Comparison of ENCODE assay signal across 11 cellular contexts in genomic region chr3:61236556-61236955, GRCh38. TPM values are rescaled to one million over a fixed set of nuclear protein-coding genes. Genes with fewer than 3 reads are reported as not detected.
DNase-seq lines count a peak whose midpoint lies in the region; ATAC-seq, FAIRE-seq and TF ChIP-seq lines count a peak whose summit lies in the region.
"Had no signal": no experiment of that assay in that cellular context is flagged by ENCODE, and none has a peak within 500 bp of the region (broad histone marks: within the 10 kb centered on the region; RNA-seq: fewer than 3 reads in every experiment).

No MANE protein-coding gene starts in this region.

- 0 out of 4 replicates have a peak, but pooled peaks have one; percentile 16 to 29 for TF ChIP-seq EP300 in GM12878 (IDR thresholded peaks at IDR 0.05; ENCODE audit: borderline replicate concordance in 1 of 2, control insufficient read depth in 1 of 2, low read depth in 2 of 2, low read length in 2 of 2)

- no peak for TF ChIP-seq RAD21 in GM12878 (IDR thresholded peaks at IDR 0.05; ENCODE audit: insufficient read depth, low read depth, low read length)

- no TSS peak for BruUV-seq in GM12878 (replicated peaks; lab: Mats Ljungman, UMichigan)

- peaks cover under 1% of the 10 kb centered on the region for H3K36me3 Mint-ChIP-seq in type B pancreatic cell
- H3K36me3 Mint-ChIP-seq: CD8-positive, alpha-beta memory T cell had no signal

- intact Hi-C loops in GM12878 (cut with micrococcal nuclease; ENCODE audit: unreplicated experiment) = no loop called here
- intact Hi-C loops in vagina (cut with DNase I) = no loop called here
- intact Hi-C loops in testis (cut with DNase I; ENCODE audit: low total_unique reads) = no loop called here

- H3K9me3 ChIP-seq in GM12878 (replicated peaks; ENCODE audit: control insufficient read depth, insufficient read depth, low read length) (no peaks in the 10 kb centered on the region), vagina (no peaks in the 10 kb centered on the region), testis (no peaks in the 10 kb centered on the region)
- H3K9me3 ChIP-seq: sigmoid colon had no signal

- H3K27ac ChIP-seq in GM12878 (ENCODE audit: control insufficient read depth, insufficient read depth) (peak overlapping the region; percentile 72), vagina (no peak overlapping the region), testis (no peak overlapping the region)
- H3K27ac ChIP-seq: sigmoid colon had no signal

- H3K27me3 ChIP-seq in GM12878 (replicated peaks in 1 of 2; ENCODE audit: control insufficient read depth in 2 of 2, insufficient read depth in 2 of 2, low read length in 1 of 2) (no peaks in the 10 kb centered on the region), vagina (no peaks in the 10 kb centered on the region), testis (no peaks in the 10 kb centered on the region)
- H3K27me3 ChIP-seq: sigmoid colon had no signal

- CTCF ChIA-PET in GM12878 (lab: Yijun Ruan, JAX) = interaction anchor here (0.6 to 1.6 kb wide), 4 partner anchors 9 to 729 kb away, joined by 3 to 5 read pairs (median 4); no protein-coding TSS in a partner anchor

- no peak overlapping the region for H3K27ac Mint-ChIP-seq in type B pancreatic cell

- no peak overlapping the region for H3K4me3 Mint-ChIP-seq in type B pancreatic cell
- H3K4me3 Mint-ChIP-seq: CD8-positive, alpha-beta memory T cell had no signal

- H3K4me2 ChIP-seq in GM12878 (ENCODE audit: control insufficient read depth, insufficient read depth) = peak overlapping the region; percentile 80

- H3K36me3 ChIP-seq in GM12878 (ENCODE audit: control insufficient read depth in 2 of 2, insufficient read depth in 2 of 2, low read length in 1 of 2) (no peaks in the 10 kb centered on the region), vagina (no peaks in the 10 kb centered on the region), testis (ENCODE audit: low read depth, missing control alignments) (no peaks in the 10 kb centered on the region)
- H3K36me3 ChIP-seq: sigmoid colon had no signal

- H3K9ac ChIP-seq in GM12878 (ENCODE audit: control insufficient read depth, insufficient read depth, low read length) = peak overlapping the region; percentile 30; the same call in 1 of the 2 replicates

- RAD21 ChIA-PET in GM12878 (lab: Charles Lee; ENCODE audit: unreplicated experiment) = interaction anchor here (1.1 to 2.6 kb wide), 5 partner anchors 13 to 134 kb away, joined by 3 to 14 read pairs (median 7); partner anchors contain the start of gene FHIT

- no peak for TF ChIP-seq CTCF in GM12878 (IDR thresholded peaks at IDR 0.05 in 2 of 3, conservative IDR thresholded peaks at IDR 0.05 in 1 of 3; ENCODE audit: control insufficient read depth in 2 of 3, extremely low read depth in 1 of 3, insufficient read depth in 1 of 3, low read depth in 3 of 3, low read length in 3 of 3)
- no peak for TF ChIP-seq CTCF in vagina (IDR thresholded peaks at IDR 0.05)
- no peak for TF ChIP-seq CTCF in testis (IDR thresholded peaks at IDR 0.05)
- TF ChIP-seq CTCF in type B pancreatic cell (conservative IDR thresholded peaks at IDR 0.05) = no peak

- H3K4me3 ChIP-seq in GM12878 (no peak overlapping the region), vagina (no peak overlapping the region), testis (no peak overlapping the region)
- H3K4me3 ChIP-seq: sigmoid colon had no signal

- SMC1A ChIA-PET in GM12878 (lab: Charles Lee; ENCODE audit: uncharacterized antibody, unreplicated experiment) = interaction anchor here (0.7 to 5.6 kb wide), 9 partner anchors 9 to 874 kb away, joined by 3 to 43 read pairs (median 4); no protein-coding TSS in a partner anchor

- ATAC-seq in GM19452 (IDR thresholded peaks at IDR 0.05; ENCODE audit: unreplicated experiment) (peak; percentile 89), HG03045 (IDR thresholded peaks at IDR 0.05; ENCODE audit: unreplicated experiment) (peak; percentile 95), GM12878 (peak; percentile 93)

- TF ChIP-seq POLR2A in GM12892 (IDR thresholded peaks at IDR 0.05; ENCODE audit: low read depth, low read length) (no peak), GM12878 (IDR thresholded peaks at IDR 0.05; ENCODE audit: low read depth, low read length) (peak; percentile 64), vagina (IDR thresholded peaks at IDR 0.05) (no peak), testis (IDR thresholded peaks at IDR 0.05) (no peak)

- in situ Hi-C loops in GM12878 (cut with MboI) = no loop called here

- peak overlapping the region; percentile 81 for H2AFZ ChIP-seq in GM12878 (ENCODE audit: control insufficient read depth, low read depth, low read length)

- POLR2A ChIA-PET in GM12878 (lab: Charles Lee) = interaction anchor here (0.6 to 1.3 kb wide), 4 partner anchors 13 to 52 kb away, joined by 3 to 4 read pairs (median 3); no protein-coding TSS in a partner anchor

- H3K4me1 ChIP-seq in GM12878 (ENCODE audit: control insufficient read depth, insufficient read depth, low read length) = peaks cover 31% of the 10 kb centered on the region
- no peaks in the 10 kb centered on the region for H3K4me1 ChIP-seq in vagina
- no peaks in the 10 kb centered on the region for H3K4me1 ChIP-seq in testis
- H3K4me1 ChIP-seq: sigmoid colon had no signal

- no peaks in the 10 kb centered on the region for H3K9me3 Mint-ChIP-seq in type B pancreatic cell
- H3K9me3 Mint-ChIP-seq: CD8-positive, alpha-beta memory T cell had no signal

- H3K4me1 Mint-ChIP-seq in type B pancreatic cell (ENCODE audit: unreplicated experiment) = peaks cover 8% of the 10 kb centered on the region
- H3K4me1 Mint-ChIP-seq: CD8-positive, alpha-beta memory T cell had no signal

- no peaks in the 10 kb centered on the region for H3K27me3 Mint-ChIP-seq in type B pancreatic cell

- no peaks in the 10 kb centered on the region for H4K20me1 ChIP-seq in GM12878 (ENCODE audit: control insufficient read depth, insufficient read depth)

- H3K79me2 ChIP-seq in GM12878 (ENCODE audit: control insufficient read depth, insufficient read depth, low read length) = no peaks in the 10 kb centered on the region; the same call in 1 of the 2 replicates

- DNase-seq in GM12892 (ENCODE audit: insufficient read length) (peak; percentile 13), GM12878 (ENCODE audit: low read depth, low spot score) (peak; percentile 64), OCI-M2 (lab: John Stamatoyannopoulos, UW; ENCODE audit: unreplicated experiment) (no peak), vagina (ENCODE audit: extremely low spot score in 2 of 2) (no peak), testis (no peak), type B pancreatic cell (ENCODE audit: extremely low spot score, unreplicated experiment) (no peak)
- DNase-seq: activated CD4-positive, alpha-beta T cell treated with anti-CD3 and anti-CD28 coated beads, Interleukin-2, amount 50 U/mL, for 4 hours; CD8-positive, alpha-beta memory T cell; sigmoid colon had no signal

- FAIRE-seq in GM12892 (lab: Jason Lieb, UNC) (peak; percentile 91), GM12878 (lab: Jason Lieb, UNC) (peak; percentile 70)

TF ChIP-seq in GM12878, 131 proteins besides CTCF, POLR2A, EP300 and RAD21 (continues in another document):
- TF ChIP-seq FOXM1 (IDR thresholded peaks at IDR 0.05; ENCODE audit: low read depth, low read length) (no peak), PAX5 (IDR thresholded peaks at IDR 0.05; ENCODE audit: borderline replicate concordance, low read depth, low read length) (peak; percentile 46; the same call in 1 of the 2 replicates), JUNB (IDR thresholded peaks at IDR 0.05) (peak; percentile 84), GATAD2B (conservative IDR thresholded peaks at IDR 0.05; ENCODE audit: low read depth) (no peak)
- TF ChIP-seq, protein P1, sequence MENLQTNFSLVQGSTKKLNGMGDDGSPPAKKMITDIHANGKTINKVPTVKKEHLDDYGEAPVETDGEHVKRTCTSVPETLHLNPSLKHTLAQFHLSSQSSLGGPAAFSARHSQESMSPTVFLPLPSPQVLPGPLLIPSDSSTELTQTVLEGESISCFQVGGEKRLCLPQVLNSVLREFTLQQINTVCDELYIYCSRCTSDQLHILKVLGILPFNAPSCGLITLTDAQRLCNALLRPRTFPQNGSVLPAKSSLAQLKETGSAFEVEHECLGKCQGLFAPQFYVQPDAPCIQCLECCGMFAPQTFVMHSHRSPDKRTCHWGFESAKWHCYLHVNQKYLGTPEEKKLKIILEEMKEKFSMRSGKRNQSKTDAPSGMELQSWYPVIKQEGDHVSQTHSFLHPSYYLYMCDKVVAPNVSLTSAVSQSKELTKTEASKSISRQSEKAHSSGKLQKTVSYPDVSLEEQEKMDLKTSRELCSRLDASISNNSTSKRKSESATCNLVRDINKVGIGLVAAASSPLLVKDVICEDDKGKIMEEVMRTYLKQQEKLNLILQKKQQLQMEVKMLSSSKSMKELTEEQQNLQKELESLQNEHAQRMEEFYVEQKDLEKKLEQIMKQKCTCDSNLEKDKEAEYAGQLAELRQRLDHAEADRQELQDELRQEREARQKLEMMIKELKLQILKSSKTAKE (IDR thresholded peaks at IDR 0.05; ENCODE audit: low read depth, poor library complexity, severe bottlenecking) = no peak

RNA-seq across cellular contexts. Expression of gene FHIT, which starts 14.7 kb away (rescaled TPM):
- polyA plus RNA-seq in GM12892 (2012; ENCODE audit: missing spikeins) = 5.0 TPM
- total RNA-seq in GM12878 (2013; cell fraction: nucleolus; rRNA removed) = 109 and 115 TPM in 2 replicates
- total RNA-seq in GM12878 (2014; rRNA removed) (5.7 and 6.8 TPM in 2 replicates), GM12878 (2014; rRNA removed; fragmentation: Illumina TruSeq; extraction: Trizol) (7.9 and 9.6 TPM in 2 replicates), GM12878 (2021) (10.3 and 11.0 TPM in 2 replicates), vagina (7.9 TPM), testis (10 to 100 TPM; 15.5 to 29.6 TPM), type B pancreatic cell (ENCODE audit: low replicate concordance) (6.9 and 11.7 TPM in 2 replicates)
- 5.9 TPM for polyA plus RNA-seq in GM12878 (2011; ENCODE audit: low read depth)
- polyA plus RNA-seq in GM12878 (2011; rRNA removed) (8.6 and 8.7 TPM in 2 replicates), GM12878 (2014; fragmentation: Illumina TruSeq; extraction: Trizol) (9.1 and 10.4 TPM in 2 replicates), GM12878 (2014; fragmentation: Nextera tagmentation; extraction: Ambion mirVana) (1 to 10 TPM; 4.2 to 7.9 TPM), GM12878 (2014; rRNA removed) (4.8 and 10.3 TPM in 2 replicates), GM12878 (2016; fragmentation: Nextera tagmentation; extraction: Ambion mirVana) (10 to 100 TPM; 14.6 to 14.9 TPM), testis (ENCODE audit: insufficient read depth, low read depth, low replicate concordance) (10.1 TPM)
- polyA plus RNA-seq in GM12878 (2011; cell fraction: cytosol; rRNA removed) = 12.2 and 13.7 TPM in 2 replicates
- polyA plus RNA-seq in GM12878 (2011; cell fraction: nucleus; rRNA removed) = 15.3 and 21.1 TPM in 2 replicates
- 10.1 and 12.8 TPM in 2 replicates for polyA plus RNA-seq in GM12878 (2012)
- 12.5 and 19.7 TPM in 2 replicates for polyA minus RNA-seq in GM12878 (2011; rRNA and poly(A)+ RNA removed)
- polyA minus RNA-seq in GM12878 (2011; cell fraction: cytosol; rRNA and poly(A)+ RNA removed) = 4.0 and 12.1 TPM in 2 replicates
- 53.4 and 85.3 TPM in 2 replicates for polyA minus RNA-seq in GM12878 (2011; cell fraction: nucleus; rRNA and poly(A)+ RNA removed)

Comparison
In these comparisons a context has a peak if more than half of its experiments do, and no peak if none do; other contexts are left out.
1. DNase-seq: peak in GM12892 (single experiment) and GM12878 (single experiment); none in OCI-M2 (single experiment), vagina (0 of 2), testis (single experiment) and type B pancreatic cell (single experiment).
2. Peak in every context shown above with its lines, with median percentiles within 50 percentile points of each other: ATAC-seq.